ENCODE assay signal across 9 cellular contexts in genomic region chr4:54440394-54441223, GRCh38.
DNase-seq lines count a peak whose midpoint lies in the region; ATAC-seq and TF ChIP-seq lines count a peak whose summit lies in the region.
"Had no signal": no experiment of that assay in that cellular context is flagged by ENCODE, and none has a peak within 500 bp of the region (broad histone marks: within the 10 kb centered on the region; RNA-seq: fewer than 3 reads in every experiment).

No MANE protein-coding gene starts in this region.

- no peak overlapping the region for H3K9ac ChIP-seq in mammary epithelial cell (ENCODE audit: insufficient read depth, low read length)
- H3K9ac ChIP-seq: BLaER1 treated with 17β-estradiol and CSF1 and Interleukin-3, amounts not matched to agents 10 nM and 100 nM had no signal

- H3K9me3 ChIP-seq in mammary epithelial cell (replicated peaks; ENCODE audit: insufficient read depth, low read length) (no peaks in the 10 kb centered on the region), left lung (no peaks in the 10 kb centered on the region)

- H3K36me3 Mint-ChIP-seq in T-helper 2 cell treated with Interferon-gamma antibody and Interleukin-4, amounts not matched to agents 5 μg/mL and 100 μg/mL, for 36 hours (ENCODE audit: low read depth), result no peaks in the 10 kb centered on the region

- CTCF ChIA-PET in mammary epithelial cell (lab: Charles Lee; ENCODE audit: low non-redundant PET), result interaction anchor here (0.6 to 0.7 kb wide), 3 partner anchors 9 to 219 kb away, joined by 6 to 16 read pairs (median 6); no protein-coding TSS in a partner anchor

- H3K36me3 ChIP-seq in mammary epithelial cell (ENCODE audit: insufficient read depth, low read length) (no peaks in the 10 kb centered on the region), left lung (no peaks in the 10 kb centered on the region)
- H3K36me3 ChIP-seq: BLaER1 treated with 17β-estradiol and CSF1 and Interleukin-3, amounts not matched to agents 10 nM and 100 nM had no signal

- H3K79me2 ChIP-seq in mammary epithelial cell (ENCODE audit: insufficient read depth, low read length), result no peaks in the 10 kb centered on the region

- WGBS in mammary epithelial cell (ENCODE audit: low coverage, missing lambda C conversion rate), result 11% methylated on average over 7 of the region's 7 CpGs

- peak overlapping the region; percentile 41 for H3K4me2 ChIP-seq in mammary epithelial cell (ENCODE audit: insufficient read depth, low read depth, low read length)

- ATAC-seq in left lung (peak; percentile 77), GM21367 (IDR thresholded peaks at IDR 0.05; ENCODE audit: unreplicated experiment) (no peak)

- H3K4me3 ChIP-seq in mammary epithelial cell (replicated peaks in 1 of 3; ENCODE audit: insufficient read depth in 1 of 3, low read depth in 2 of 3, low read length in 3 of 3), result no peak overlapping the region
- H3K4me3 ChIP-seq in left lung, result peak overlapping the region; percentile 4 to 12
- H3K4me3 ChIP-seq: BLaER1 treated with 17β-estradiol and CSF1 and Interleukin-3, amounts not matched to agents 10 nM and 100 nM had no signal

- intact Hi-C loops in mammary epithelial cell (cut with micrococcal nuclease), result loop anchor here (1.0 to 5.0 kb wide), 3 partner anchors 56 to 522 kb away; no protein-coding TSS in a partner anchor
- intact Hi-C loops in left lung (cut with DNase I), result loop anchor here in 1 of 2 donors (5.0 kb wide), 1 partner anchor 118 kb away; no protein-coding TSS in a partner anchor

- H3K27me3 ChIP-seq in mammary epithelial cell (ENCODE audit: insufficient read depth, low read length) (no peaks in the 10 kb centered on the region), left lung (no peaks in the 10 kb centered on the region)
- H3K27me3 ChIP-seq: BLaER1 treated with 17β-estradiol and CSF1 and Interleukin-3, amounts not matched to agents 10 nM and 100 nM had no signal

- dilution Hi-C loops in mammary epithelial cell (cut with HindIII; ENCODE audit: low sequenced_read_pairs), result no loop called here

- in situ Hi-C loops in mammary epithelial cell (cut with MboI; ENCODE audit: low sequenced_read_pairs in 2 of 2), result no loop called here

- H3K9me3 Mint-ChIP-seq in T-helper 2 cell treated with Interferon-gamma antibody and Interleukin-4, amounts not matched to agents 5 μg/mL and 100 μg/mL, for 36 hours, result no peaks in the 10 kb centered on the region

- H3K27me3 Mint-ChIP-seq in T-helper 2 cell treated with Interferon-gamma antibody and Interleukin-4, amounts not matched to agents 5 μg/mL and 100 μg/mL, for 36 hours (ENCODE audit: low read depth), result peaks cover 14% of the 10 kb centered on the region

- no peaks in the 10 kb centered on the region for H4K20me1 ChIP-seq in mammary epithelial cell (ENCODE audit: insufficient read depth, low read length)
- H4K20me1 ChIP-seq: BLaER1 treated with 17β-estradiol and CSF1 and Interleukin-3, amounts not matched to agents 10 nM and 100 nM had no signal

- H3K4me1 Mint-ChIP-seq in T-helper 2 cell treated with Interferon-gamma antibody and Interleukin-4, amounts not matched to agents 5 μg/mL and 100 μg/mL, for 36 hours (ENCODE audit: low read depth), result no peaks in the 10 kb centered on the region

- TF ChIP-seq CTCF in mammary epithelial cell (conservative IDR thresholded peaks at IDR 0.05 in 1 of 2, IDR thresholded peaks at IDR 0.05 in 1 of 2; ENCODE audit: extremely low read depth in 1 of 2, insufficient read depth in 1 of 2, low read depth in 1 of 2, low read length in 2 of 2) (peak; percentile 66 to 67), left lung (IDR thresholded peaks at IDR 0.05) (peak; percentile 38 to 52)

- H3K27ac ChIP-seq in mammary epithelial cell (ENCODE audit: insufficient read depth, low read depth, low read length), result no peak overlapping the region
- H3K27ac ChIP-seq in left lung, result peak overlapping the region in 1 of 2 donors; percentile 63

- H3K4me1 ChIP-seq in mammary epithelial cell (ENCODE audit: insufficient read depth, low read length) (no peaks in the 10 kb centered on the region), left lung (peaks cover 0 to 13% of the 10 kb centered on the region in 2 donors)

- no peak overlapping the region for H2AFZ ChIP-seq in mammary epithelial cell (ENCODE audit: low read depth, low read length)

- no TSS peak for BruUV-seq in mammary epithelial cell (replicated peaks; lab: Mats Ljungman, UMichigan)

- DNase-seq in DMS153 treated with DMSO at 0.1 percent for 48 hours (lab: John Stamatoyannopoulos, UW; ENCODE audit: unreplicated experiment) (peak; percentile 7), DMS153 (lab: John Stamatoyannopoulos, UW) (no peak), NCI-H1105 treated with DMSO at 0.1 percent for 48 hours (lab: John Stamatoyannopoulos, UW) (peak; percentile 14), mammary epithelial cell (peak; percentile 18), left lung (no peak)
- no peak for DNase-seq in NK-92 treated with Interleukin-12 subunit alpha and Interleukin-12 subunit beta, amount 100 ng/mL, for 24 hours (lab: John Stamatoyannopoulos, UW)
- no peak for DNase-seq in T-helper 2 cell treated with Interferon-gamma antibody and Interleukin-4, amounts not matched to agents 5 μg/mL and 100 μg/mL, for 36 hours (ENCODE audit: low spot score)

- no peak overlapping the region for H3K4me3 Mint-ChIP-seq in T-helper 2 cell treated with Interferon-gamma antibody and Interleukin-4, amounts not matched to agents 5 μg/mL and 100 μg/mL, for 36 hours

- H3K27ac Mint-ChIP-seq in T-helper 2 cell treated with Interferon-gamma antibody and Interleukin-4, amounts not matched to agents 5 μg/mL and 100 μg/mL, for 36 hours, result no peak overlapping the region

Comparison
In these comparisons a context has a peak if more than half of its experiments do, and no peak if none do; other contexts are left out.
1. DNase-seq: peak in DMS153 treated with DMSO at 0.1 percent for 48 hours (single experiment), NCI-H1105 treated with DMSO at 0.1 percent for 48 hours (single experiment) and mammary epithelial cell (single experiment); none in DMS153 (single experiment), left lung (0 of 2), NK-92 treated with Interleukin-12 subunit alpha and Interleukin-12 subunit beta, amount 100 ng/mL, for 24 hours (single experiment) and T-helper 2 cell treated with Interferon-gamma antibody and Interleukin-4, amounts not matched to agents 5 μg/mL and 100 μg/mL, for 36 hours (single experiment).
2. H3K4me3 ChIP-seq: peak in left lung (2 of 2); none in mammary epithelial cell (0 of 3).